In genomic region chr2:232440220-232441018, GRCh38 we compare ENCODE assay signal across 8 cellular contexts. TPM values are rescaled to one million over a fixed set of nuclear protein-coding genes. Genes with fewer than 3 reads are reported as not detected.
DNase-seq lines count a peak whose midpoint lies in the region; TF ChIP-seq lines count a peak whose summit lies in the region.
"Not testable (repeated sequence)": the region's sequence is repeated elsewhere in the genome, so short reads cannot be mapped to it uniquely, and the experiment has no call there.

No MANE protein-coding gene starts in this region.

- H3K27me3 Mint-ChIP-seq in HFFc6 (ENCODE audit: insufficient read depth): peaks cover 38% of the 10 kb centered on the region

- not testable (repeated sequence) for H3K27ac Mint-ChIP-seq in HFFc6

- in situ Hi-C loops in transverse colon (cut with MboI; ENCODE audit: low pct_ligation_motif_present in 1 of 4, low pct_unique_long_range_greater_than_20kb in 1 of 4, low sequenced_read_pairs in 3 of 4): loop anchor here in 1 of 4 donors (25.0 kb wide), 1 partner anchor 528 kb away; no protein-coding TSS in a partner anchor

- not testable (repeated sequence) for H3K4me3 Mint-ChIP-seq in HFFc6

- intact Hi-C loops in head of caudate nucleus (cut with DNase I): not testable (repeated sequence)
- intact Hi-C loops in posterior cingulate gyrus (cut with DNase I): loop anchor here (1.0 to 5.0 kb wide), 2 partner anchors 513 to 534 kb away; partner anchors contain the start of gene NPPC
- intact Hi-C loops in transverse colon (cut with DNase I; ENCODE audit: low total_unique reads): loop anchor here (5.0 kb wide), 1 partner anchor 82 kb away; the partner anchor contains the start of gene PRSS56

- H3K27ac ChIP-seq in transverse colon: not testable (repeated sequence)

- TF ChIP-seq POLR2A in transverse colon (IDR thresholded peaks at IDR 0.05): not testable (repeated sequence)

- H3K27me3 ChIP-seq in transverse colon: not testable (repeated sequence)

- H3K36me3 Mint-ChIP-seq in HFFc6 (ENCODE audit: low read depth): not testable (repeated sequence)

- H3K4me1 ChIP-seq in transverse colon: not testable (repeated sequence)

- H3K4me3 ChIP-seq in transverse colon: not testable (repeated sequence)

- H3K9me3 ChIP-seq in transverse colon: not testable (repeated sequence)

- CTCF ChIA-PET in GM10248 (lab: Yijun Ruan, JAX): interaction anchor here (0.8 to 2.5 kb wide), 25 partner anchors 8 to 588 kb away, joined by 3 to 19 read pairs (median 4); no protein-coding TSS in a partner anchor

- H3K36me3 ChIP-seq in transverse colon: not testable (repeated sequence)

- H3K4me1 Mint-ChIP-seq in HFFc6 (ENCODE audit: low read depth): not testable (repeated sequence)

- POLR2A ChIA-PET in GM10248 (lab: Yijun Ruan, JAX): not testable (repeated sequence)

- H3K9me3 Mint-ChIP-seq in HFFc6: not testable (repeated sequence)

- DNase-seq in GM10248 (ENCODE audit: extremely low spot score): peak; percentile 87
- peak; percentile 50 for DNase-seq in HFFc6
- peak; percentile 32 for DNase-seq in NCI-H1105 treated with DMSO at 0.1 percent for 48 hours (lab: John Stamatoyannopoulos, UW)
- peak; percentile 43 for DNase-seq in SW480 (ENCODE audit: low spot score)
- peak; percentile 88 for DNase-seq in activated naive CD4-positive, alpha-beta T cell treated with anti-CD3 and anti-CD28 coated beads, Interleukin-2, amount 50 U/mL, for 16 hours
- peak; percentile 56 to 95 (median 89) for DNase-seq in head of caudate nucleus
- DNase-seq in posterior cingulate gyrus: peak; percentile 76 to 98 (median 89)
- DNase-seq in transverse colon: peak; percentile 88

- TF ChIP-seq EP300 in transverse colon (IDR thresholded peaks at IDR 0.05; ENCODE audit: low read depth): not testable (repeated sequence)

- 17% methylated on average over 13 of the region's 16 CpGs; no CpG with 5 or more reads in 1 of the 2 donors for WGBS in transverse colon (ENCODE audit: low coverage in 1 of 2), 2 donors

- TF ChIP-seq CTCF in GM10248 (IDR thresholded peaks at IDR 0.05; ENCODE audit: control extremely low read depth, extremely low read depth, low read depth, missing control alignments): peak; percentile 94
- TF ChIP-seq CTCF in HFFc6 (IDR thresholded peaks at IDR 0.05): peak; percentile 95
- TF ChIP-seq CTCF in transverse colon (IDR thresholded peaks at IDR 0.05): peak; percentile 90 to 95 (median 91)

RNA-seq across cellular contexts. Expression of gene ALPI, which starts 15.5 kb away (rescaled TPM):
- not detected for total RNA-seq in HFFc6 (2021; fragmentation: NEBNext Ultra II Directional; extraction: Animal tissue kit (Norgen Biotek cat#: 25700))
- 10 to 100 TPM in 3 of 4 donors, 1 to 10 TPM in 1; 4.2 to 50.9 (median 25.9) TPM for total RNA-seq in transverse colon

RNA-seq across cellular contexts. Expression of gene ALPG, which starts 33.8 kb away (rescaled TPM):
- total RNA-seq in HFFc6 (2021; fragmentation: NEBNext Ultra II Directional; extraction: Animal tissue kit (Norgen Biotek cat#: 25700)): not detected
- not detected for total RNA-seq in transverse colon

RNA-seq across cellular contexts. Expression of gene ECEL1, which starts 47.2 kb away (rescaled TPM):
- total RNA-seq in HFFc6 (2021; fragmentation: NEBNext Ultra II Directional; extraction: Animal tissue kit (Norgen Biotek cat#: 25700)): not detected
- not detected for total RNA-seq in transverse colon

Comparison
In these comparisons a context has a peak if more than half of its experiments do, and no peak if none do; other contexts are left out.
1. DNase-seq: peak in every context shown above with its lines; median percentile 89 in head of caudate nucleus; 89 in posterior cingulate gyrus; 88 in activated naive CD4-positive, alpha-beta T cell treated with anti-CD3 and anti-CD28 coated beads, Interleukin-2, amount 50 U/mL, for 16 hours; 88 in transverse colon; 87 in GM10248; 50 in HFFc6; 43 in SW480; 32 in NCI-H1105 treated with DMSO at 0.1 percent for 48 hours.
2. RNA of gene ALPI, which starts 15.5 kb away (total RNA-seq): 4.2 to 50.9 TPM in transverse colon; not detected in HFFc6; every median in the first group is over 4 times any median in the second.
3. Peak in every context shown above with its lines, with median percentiles within 50 percentile points of each other: CTCF ChIP-seq.